ENCODE assay signal across 6 cellular contexts in genomic region chr10:133379801-133380666, GRCh38. TPM values are rescaled to one million over a fixed set of nuclear protein-coding genes. Genes with fewer than 3 reads are reported as not detected.
DNase-seq lines count a peak whose midpoint lies in the region; TF ChIP-seq lines count a peak whose summit lies in the region.

No MANE protein-coding gene starts in this region.

- CTCF ChIA-PET in activated naive CD4-positive, alpha-beta T cell treated with anti-CD3 and anti-CD28 coated beads, Interleukin-2, amount 10 ng/mL, durations not matched to agents 7 days and 5 days (lab: Charles Lee), result no interaction called here

- no peak for TF ChIP-seq CTCF in uterus (IDR thresholded peaks at IDR 0.05)

- no peak for DNase-seq in activated naive CD4-positive, alpha-beta T cell treated with anti-CD3 and anti-CD28 coated beads, Interleukin-2, amount 10 ng/mL, durations not matched to agents 7 days and 5 days
- no peak for DNase-seq in activated naive CD4-positive, alpha-beta T cell treated with anti-CD3 and anti-CD28 coated beads, Interleukin-2, amount 50 U/mL, for 16 hours
- peak; percentile 31 to 35 for DNase-seq in uterus
- DNase-seq in kidney tubule cell (ENCODE audit: low spot score), result no peak
- no peak for DNase-seq in NCI-H2171 (lab: John Stamatoyannopoulos, UW)

- peaks cover 2% of the 10 kb centered on the region for H3K36me3 Mint-ChIP-seq in activated naive CD4-positive, alpha-beta T cell treated with anti-CD3 and anti-CD28 coated beads, Interleukin-2, amount 10 ng/mL, durations not matched to agents 7 days and 5 days

- peaks cover 0 to 4% of the 10 kb centered on the region in 2 donors for H3K4me1 ChIP-seq in uterus

- no peaks in the 10 kb centered on the region for H3K27me3 ChIP-seq in uterus

- H3K4me3 ChIP-seq in iPS-11a (ENCODE audit: low read depth, low read length) (peak overlapping the region; percentile 35), uterus (peak overlapping the region; percentile 39 to 60)

- H3K9me3 ChIP-seq in uterus, result no peaks in the 10 kb centered on the region

- H3K27me3 Mint-ChIP-seq in activated naive CD4-positive, alpha-beta T cell treated with anti-CD3 and anti-CD28 coated beads, Interleukin-2, amount 10 ng/mL, durations not matched to agents 7 days and 5 days, result peaks cover 43% of the 10 kb centered on the region

- peaks cover 3% of the 10 kb centered on the region for H3K4me1 Mint-ChIP-seq in activated naive CD4-positive, alpha-beta T cell treated with anti-CD3 and anti-CD28 coated beads, Interleukin-2, amount 10 ng/mL, durations not matched to agents 7 days and 5 days

- H3K27ac Mint-ChIP-seq in activated naive CD4-positive, alpha-beta T cell treated with anti-CD3 and anti-CD28 coated beads, Interleukin-2, amount 10 ng/mL, durations not matched to agents 7 days and 5 days, result no peak overlapping the region

- TF ChIP-seq POLR2A in uterus (IDR thresholded peaks at IDR 0.05), result no peak

- H3K4me3 Mint-ChIP-seq in activated naive CD4-positive, alpha-beta T cell treated with anti-CD3 and anti-CD28 coated beads, Interleukin-2, amount 10 ng/mL, durations not matched to agents 7 days and 5 days, result peak overlapping the region; percentile 67

- H3K36me3 ChIP-seq in uterus, result no peaks in the 10 kb centered on the region

- no peaks in the 10 kb centered on the region for H3K9me3 Mint-ChIP-seq in activated naive CD4-positive, alpha-beta T cell treated with anti-CD3 and anti-CD28 coated beads, Interleukin-2, amount 10 ng/mL, durations not matched to agents 7 days and 5 days

- intact Hi-C loops in uterus (cut with DNase I; ENCODE audit: low total_unique reads), result no loop called here

- H3K27ac ChIP-seq in uterus, result peak overlapping the region; percentile 44 to 79

RNA-seq across cellular contexts. Expression of gene PAOX, which starts 1.0 kb away (rescaled TPM):
- total RNA-seq in uterus, result 1 to 10 TPM; 2.0 to 9.3 (median 6.7) TPM

RNA-seq across cellular contexts. Expression of gene ECHS1, which starts 6.9 kb away (rescaled TPM):
- total RNA-seq in uterus, result 10 to 100 TPM; 28.2 to 48.8 (median 45.1) TPM

RNA-seq across cellular contexts. Expression of gene MTG1, which starts 13.9 kb away (rescaled TPM):
- total RNA-seq in uterus, result 10 to 100 TPM; 14.6 to 50.1 (median 32.6) TPM

RNA-seq across cellular contexts. Expression of gene FUOM, which starts 22.2 kb away (rescaled TPM):
- 10 to 100 TPM in 1 of 4 donors, 1 to 10 TPM in 2, not detected in 1; 2.6 to 13.8 (median 2.9) TPM for total RNA-seq in uterus

RNA-seq across cellular contexts. Expression of gene PRAP1, which starts 32.9 kb away (rescaled TPM):
- not detected for total RNA-seq in uterus

Comparison
In these comparisons a context has a peak if more than half of its experiments do, and no peak if none do; other contexts are left out.
1. DNase-seq: peak in uterus (2 of 2); none in activated naive CD4-positive, alpha-beta T cell treated with anti-CD3 and anti-CD28 coated beads, Interleukin-2, amount 10 ng/mL, durations not matched to agents 7 days and 5 days (single experiment), activated naive CD4-positive, alpha-beta T cell treated with anti-CD3 and anti-CD28 coated beads, Interleukin-2, amount 50 U/mL, for 16 hours (single experiment), kidney tubule cell (single experiment) and NCI-H2171 (single experiment).